ENCODE assay signal across 8 cellular contexts in genomic region chr1:9539829-9540550, GRCh38.
DNase-seq lines count a peak whose midpoint lies in the region; ATAC-seq and TF ChIP-seq lines count a peak whose summit lies in the region.

No MANE protein-coding gene starts in this region.

- H3K9me3 ChIP-seq in MM.1S (replicated peaks; ENCODE audit: insufficient read depth, low read length), result no peaks in the 10 kb centered on the region

- no peaks in the 10 kb centered on the region for H3K27me3 Mint-ChIP-seq in effector memory CD8-positive, alpha-beta T cell
- no peaks in the 10 kb centered on the region for H3K27me3 Mint-ChIP-seq in memory B cell

- no peaks in the 10 kb centered on the region for H3K9me2 ChIP-seq in MM.1S (replicated peaks; ENCODE audit: insufficient read depth, low read length)

- peak; percentile 54 for ATAC-seq in effector memory CD8-positive, alpha-beta T cell (replicated peaks)
- ATAC-seq in memory B cell (ENCODE audit: low read depth), result peak; percentile 51

- peak; percentile 41 for DNase-seq in NCI-H2171 treated with DMSO at 0.1 percent for 48 hours (lab: John Stamatoyannopoulos, UW)
- DNase-seq in NCI-H2171 (lab: John Stamatoyannopoulos, UW), result no peak
- DNase-seq in HEK293T (ENCODE audit: extremely low spot score), result peak; percentile 54
- peak; percentile 33 for DNase-seq in MM.1S
- DNase-seq in activated CD4-positive, alpha-beta T cell treated with anti-CD3 and anti-CD28 coated beads for 48 hours, result peak; percentile 59
- DNase-seq in effector memory CD8-positive, alpha-beta T cell, result peak; percentile 17 to 45 (median 38)
- peak in 1 of 2 donors; percentile 13 for DNase-seq in memory B cell (ENCODE audit: low spot score in 2 of 2)
- peak; percentile 34 to 39 for DNase-seq in stimulated activated CD8-positive, alpha-beta memory T cell treated with anti-CD3 and anti-CD28 coated beads, Interleukin-15, amount 100 ng/mL, for 48 hours (ENCODE audit: low read depth in 2 of 2)

- H3K4me3 ChIP-seq in MM.1S (ENCODE audit: low read length), result peak overlapping the region; percentile 69

- H3K4me2 ChIP-seq in MM.1S (ENCODE audit: low read depth, low read length), result peak overlapping the region; percentile 73

- H3K4me1 Mint-ChIP-seq in effector memory CD8-positive, alpha-beta T cell (ENCODE audit: low read depth in 2 of 2), result peaks cover 14 to 17% of the 10 kb centered on the region in 2 donors
- peaks cover 27% of the 10 kb centered on the region for H3K4me1 Mint-ChIP-seq in memory B cell

- H3K79me2 ChIP-seq in MM.1S (ENCODE audit: low read length), result peaks cover 46% of the 10 kb centered on the region

- no peaks in the 10 kb centered on the region for H4K20me1 ChIP-seq in MM.1S (ENCODE audit: insufficient read depth, low read length)

- H2AFZ ChIP-seq in MM.1S (ENCODE audit: low read length), result no peak overlapping the region

- no peaks in the 10 kb centered on the region for H3K27me3 ChIP-seq in MM.1S (replicated peaks; ENCODE audit: insufficient read depth, low read length)

- H3F3A ChIP-seq in MM.1S (ENCODE audit: insufficient read depth, low read length), result no peaks in the 10 kb centered on the region

- H3K4me1 ChIP-seq in MM.1S (ENCODE audit: low read length), result 0 out of 2 replicates have a peak, but pooled peaks cover 12% of the 10 kb centered on the region

- peak overlapping the region; percentile 79 to 81 for H3K4me3 Mint-ChIP-seq in effector memory CD8-positive, alpha-beta T cell
- H3K4me3 Mint-ChIP-seq in memory B cell, result peak overlapping the region; percentile 88

- peak overlapping the region; percentile 75 to 85 for H3K27ac Mint-ChIP-seq in effector memory CD8-positive, alpha-beta T cell
- H3K27ac Mint-ChIP-seq in memory B cell, result peak overlapping the region; percentile 83

- POLR2A ChIA-PET in HEK293T (lab: Yijun Ruan, JAX), result interaction anchor here (0.6 to 1.2 kb wide), 13 partner anchors 11 to 250 kb away, joined by 3 to 17 read pairs (median 4); no protein-coding TSS in a partner anchor

- CTCF ChIA-PET in HEK293T (lab: Yijun Ruan, JAX), result no interaction called here

- no peaks in the 10 kb centered on the region for H3K36me3 ChIP-seq in MM.1S (replicated peaks; ENCODE audit: insufficient read depth, low read length)

- peaks cover 21% of the 10 kb centered on the region for H3K36me3 Mint-ChIP-seq in effector memory CD8-positive, alpha-beta T cell (ENCODE audit: insufficient read depth)
- no peaks in the 10 kb centered on the region for H3K36me3 Mint-ChIP-seq in memory B cell

- peak overlapping the region; percentile 54 for H3K9ac ChIP-seq in MM.1S (ENCODE audit: low read length)

- TF ChIP-seq CTCF in MM.1S (IDR thresholded peaks at IDR 0.05; ENCODE audit: low read length), result no peak

- no peak overlapping the region; the same call in 1 of the 2 replicates for H3K27ac ChIP-seq in MM.1S (ENCODE audit: low read length)

- H3K9me3 Mint-ChIP-seq in effector memory CD8-positive, alpha-beta T cell, result no peaks in the 10 kb centered on the region
- peaks cover 4% of the 10 kb centered on the region for H3K9me3 Mint-ChIP-seq in memory B cell

TF ChIP-seq in HEK293T, 16 proteins besides CTCF, POLR2A, EP300 and RAD21:
- no peak for TF ChIP-seq FOXA1 (IDR thresholded peaks at IDR 0.05)
- TF ChIP-seq L3MBTL2 (conservative IDR thresholded peaks at IDR 0.05), result peak; percentile 26; the same call in 1 of the 2 replicates
- TF ChIP-seq BHLHE40 (IDR thresholded peaks at IDR 0.05; ENCODE audit: borderline replicate concordance), result no peak
- TF ChIP-seq FOXM1 (IDR thresholded peaks at IDR 0.05; ENCODE audit: borderline replicate concordance), result peak; percentile 29; the same call in 1 of the 2 replicates
- no peak for TF ChIP-seq ARNT (IDR thresholded peaks at IDR 0.05)
- no peak for TF ChIP-seq TARDBP (IDR thresholded peaks at IDR 0.05)
